17 cellular contexts compared by ENCODE assay signal in the genomic region with DNA sequence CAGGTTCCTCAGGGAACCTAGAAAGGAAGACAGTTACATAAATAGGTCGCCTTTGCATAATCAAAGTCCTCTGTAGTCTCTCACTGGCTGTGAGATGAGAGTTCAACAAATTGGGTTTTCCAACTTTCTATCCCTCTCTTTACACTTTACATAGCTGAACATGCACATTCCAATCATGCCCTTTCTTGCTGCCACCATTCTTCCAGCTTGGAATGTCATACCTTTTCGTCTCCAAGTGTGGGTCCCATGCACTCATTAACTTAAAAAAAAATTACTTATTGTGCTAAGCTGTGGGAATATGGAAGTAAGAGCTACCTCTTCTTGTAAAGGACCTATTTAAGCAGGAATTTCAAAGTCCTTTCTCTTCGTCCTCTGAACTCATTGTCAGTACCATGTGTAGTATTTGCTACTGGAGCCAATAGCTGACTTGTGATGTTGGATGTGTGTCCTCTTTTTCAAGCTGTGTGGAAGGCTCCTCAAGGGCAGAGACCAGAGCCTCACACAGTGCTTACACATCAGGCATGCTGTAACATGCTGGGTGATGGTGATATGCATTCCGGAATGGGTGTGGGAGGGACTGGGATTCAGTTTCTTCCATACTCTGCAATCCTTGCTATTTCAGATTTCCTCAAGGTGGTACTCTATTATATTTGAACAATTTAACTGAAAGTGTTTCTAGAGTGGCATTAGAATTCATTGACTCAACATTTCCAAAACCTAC. TPM values are rescaled to one million over a fixed set of nuclear protein-coding genes. Genes with fewer than 3 reads are reported as not detected.
A peak's percentile ranks its signal among the peaks of the same experiment; 100 is the strongest.
DNase-seq lines count a peak whose midpoint lies in the region; ATAC-seq and TF ChIP-seq lines count a peak whose summit lies in the region.
"Had no signal": no experiment of that assay in that cellular context is flagged by ENCODE, and none has a peak within 500 bp of the region (broad histone marks: within the 10 kb centered on the region; RNA-seq: fewer than 3 reads in every experiment).

No MANE protein-coding gene starts in this region.

- no peak overlapping the region for H3K4me2 ChIP-seq in osteoblast (ENCODE audit: insufficient read depth, low read length)

- peaks cover 25% of the 10 kb centered on the region for H4K20me1 ChIP-seq in osteoblast (ENCODE audit: insufficient read depth, low read length)

- H3K36me3 ChIP-seq in osteoblast (ENCODE audit: insufficient read depth, low read length) (no peaks in the 10 kb centered on the region), heart left ventricle (peaks cover 0 to 5% (median 0%) of the 10 kb centered on the region in 9 donors)
- H3K36me3 ChIP-seq: ovary, thoracic aorta had no signal

- DNase-seq in NCI-H2171 treated with DMSO at 0.1 percent for 48 hours (lab: John Stamatoyannopoulos, UW) (peak; percentile 27), NCI-H2171 (lab: John Stamatoyannopoulos, UW) (no peak), RWPE1 (ENCODE audit: low spot score) (peak; percentile 92), osteoblast (ENCODE audit: insufficient read length, low spot score, missing footprints) (peak; percentile 51), HCEC 1CT (no peak), NCI-H748 treated with DMSO at 0.1 percent for 48 hours (lab: John Stamatoyannopoulos, UW) (no peak), heart left ventricle (no peak)
- DNase-seq: 8988T; activated CD4-positive, alpha-beta T cell treated with anti-CD3 and anti-CD28 coated beads, Interleukin-2, amount 10 ng/mL, durations not matched to agents 24 days and 14 days; activated gamma-delta T cell; CD8-positive, alpha-beta memory T cell; hippocampal formation; NCI-H1417; NCI-H526 treated with DMSO at 0.1 percent for 48 hours; ovary had no signal

- no peak for TF ChIP-seq POLR2A in heart left ventricle (IDR thresholded peaks at IDR 0.05)

- H3K27me3 ChIP-seq in osteoblast (ENCODE audit: insufficient read depth, low read length), result no peaks in the 10 kb centered on the region
- H3K27me3 ChIP-seq in heart left ventricle, result no peaks in the 10 kb centered on the region
- H3K27me3 ChIP-seq: ovary had no signal

- TF ChIP-seq CTCF in RWPE1 (conservative IDR thresholded peaks at IDR 0.05; ENCODE audit: low read depth) (no peak), osteoblast (IDR thresholded peaks at IDR 0.05; ENCODE audit: extremely low read depth, low read depth, low read length) (no peak), heart left ventricle (IDR thresholded peaks at IDR 0.05) (no peak)

- H3K4me3 ChIP-seq in osteoblast (ENCODE audit: insufficient read depth, low read length) (no peak overlapping the region), heart left ventricle (no peak overlapping the region)
- H3K4me3 ChIP-seq: ovary, thoracic aorta had no signal

- H3K79me2 ChIP-seq in osteoblast (ENCODE audit: insufficient read depth, low read length), result peaks cover 99% of the 10 kb centered on the region

- H2AFZ ChIP-seq in osteoblast (ENCODE audit: low read length), result no peak overlapping the region

- 80 to 88% (median 82%) methylated on average over 4 of the region's 4 CpGs for WGBS in heart left ventricle, 4 donors

- H3K4me1 ChIP-seq in osteoblast (ENCODE audit: insufficient read depth, low read length) (no peaks in the 10 kb centered on the region), heart left ventricle (peaks cover 0 to 11% (median 0%) of the 10 kb centered on the region in 12 donors)

- POLR2A ChIA-PET in RWPE1 (lab: Yijun Ruan, JAX; ENCODE audit: low non-redundant PET), result interaction anchor here (0.5 to 0.9 kb wide), 3 partner anchors 8 to 70 kb away, joined by 3 to 5 read pairs (median 4); a partner anchor contains a TSS

- H3K9me3 ChIP-seq in osteoblast (ENCODE audit: low read depth, low read length) (no peaks in the 10 kb centered on the region), heart left ventricle (no peaks in the 10 kb centered on the region)
- H3K9me3 ChIP-seq: ovary, thoracic aorta had no signal

- H3K27ac ChIP-seq in RWPE1, result peak overlapping the region; percentile 26; the same call in 1 of the 2 replicates
- no peak overlapping the region for H3K27ac ChIP-seq in osteoblast (ENCODE audit: low read depth, low read length)
- H3K27ac ChIP-seq in heart left ventricle, result no peak overlapping the region
- H3K27ac ChIP-seq: ovary, thoracic aorta had no signal

- intact Hi-C loops in heart left ventricle (cut with DNase I), result loop anchor here in 2 of 10 donors (10.0 kb wide), 2 partner anchors 153 to 577 kb away; a partner anchor contains a TSS

- CTCF ChIA-PET in RWPE1 (lab: Yijun Ruan, JAX), result interaction anchor here (1.0 kb wide), 1 partner anchor 27 kb away, joined by 3 read pairs; no protein-coding TSS in a partner anchor

- peak; percentile 97 for ATAC-seq in esophagus mucosa
- ATAC-seq in heart left ventricle, result no peak

RNA-seq across cellular contexts. Expression of a gene that starts 7.1 kb away (rescaled TPM):
- total RNA-seq in esophagus mucosa, result 22.4 TPM
- 35.4 and 38.4 TPM in 2 replicates for total RNA-seq in osteoblast
- 10 to 100 TPM; 15.1 to 20.5 (median 17.3) TPM for total RNA-seq in heart left ventricle
- polyA plus RNA-seq in heart left ventricle, result 10 to 100 TPM; 17.7 to 37.0 TPM

RNA-seq across cellular contexts. Expression of a gene that starts 7.2 kb away (rescaled TPM):
- total RNA-seq in esophagus mucosa (111 TPM), osteoblast (142 and 143 TPM in 2 replicates), heart left ventricle (100 to 1,000 TPM in 8 of 9 donors, 10 to 100 TPM in 1; 90.8 to 184 (median 142) TPM)
- polyA plus RNA-seq in heart left ventricle, result 100 to 1,000 TPM; 120 to 236 TPM

Comparison
In these comparisons a context has a peak if more than half of its experiments do, and no peak if none do; other contexts are left out.
1. DNase-seq: peak in NCI-H2171 treated with DMSO at 0.1 percent for 48 hours (single experiment), RWPE1 (single experiment) and osteoblast (single experiment); none in NCI-H2171 (single experiment), HCEC 1CT (single experiment), NCI-H748 treated with DMSO at 0.1 percent for 48 hours (single experiment) and heart left ventricle (0 of 5).